Comparison of ENCODE assay signal across 14 cellular contexts in genomic region chr11:44766972-44767278, GRCh38. TPM values are rescaled to one million over a fixed set of nuclear protein-coding genes. Genes with fewer than 3 reads are reported as not detected.
DNase-seq lines count a peak whose midpoint lies in the region; ATAC-seq and TF ChIP-seq lines count a peak whose summit lies in the region.
"Had no signal": no experiment of that assay in that cellular context is flagged by ENCODE, and none has a peak within 500 bp of the region (broad histone marks: within the 10 kb centered on the region; RNA-seq: fewer than 3 reads in every experiment).

No MANE protein-coding gene starts in this region.

- H3K9ac ChIP-seq in BLaER1 treated with 17β-estradiol and CSF1 and Interleukin-3, amounts not matched to agents 10 nM and 100 nM = no peak overlapping the region

- no peak for TF ChIP-seq POLR2A in heart left ventricle (IDR thresholded peaks at IDR 0.05)
- no peak for TF ChIP-seq POLR2A in prostate gland (IDR thresholded peaks at IDR 0.05)

- peak overlapping the region in 8 of 11 experiments; percentile 5 to 48 (median 28); a peak in 13 of 22 replicates for H3K4me2 ChIP-seq in BLaER1 treated with 17β-estradiol and CSF1 and Interleukin-3, amounts not matched to agents 10 nM and 100 nM

- H3K4me1 ChIP-seq in BLaER1 treated with 17β-estradiol and CSF1 and Interleukin-3, amounts not matched to agents 10 nM and 100 nM = peaks cover 0 to 13% (median 11%) of the 10 kb centered on the region in 10 experiments; a peak in 15 of 20 replicates
- H3K4me1 ChIP-seq in ascending aorta (peaks cover 9 to 36% of the 10 kb centered on the region in 2 donors), heart left ventricle (peaks cover 9 to 80% (median 54%) of the 10 kb centered on the region in 12 donors), prostate gland (replicated peaks) (no peaks in the 10 kb centered on the region)
- H3K4me1 ChIP-seq: HAP-1 had no signal

- H3K36me3 ChIP-seq in BLaER1 treated with 17β-estradiol and CSF1 and Interleukin-3, amounts not matched to agents 10 nM and 100 nM = no peaks in the 10 kb centered on the region
- no peaks in the 10 kb centered on the region for H3K36me3 ChIP-seq in ascending aorta
- H3K36me3 ChIP-seq in heart left ventricle = peaks cover 0 to 16% (median 0%) of the 10 kb centered on the region in 9 donors
- H3K36me3 ChIP-seq in prostate gland = no peaks in the 10 kb centered on the region
- H3K36me3 ChIP-seq: HAP-1 had no signal

- no peaks in the 10 kb centered on the region for H3K27me3 ChIP-seq in BLaER1 treated with 17β-estradiol and CSF1 and Interleukin-3, amounts not matched to agents 10 nM and 100 nM
- H3K27me3 ChIP-seq in ascending aorta (no peaks in the 10 kb centered on the region), heart left ventricle (no peaks in the 10 kb centered on the region), prostate gland (replicated peaks; ENCODE audit: insufficient read depth) (no peaks in the 10 kb centered on the region)

- H4K20me1 ChIP-seq in BLaER1 treated with 17β-estradiol and CSF1 and Interleukin-3, amounts not matched to agents 10 nM and 100 nM = no peaks in the 10 kb centered on the region; a peak in 1 of 22 replicates

- intact Hi-C loops in ascending aorta (cut with DNase I) = loop anchor here (5.0 to 10.0 kb wide), 4 partner anchors 40 to 568 kb away; no protein-coding TSS in a partner anchor
- intact Hi-C loops in heart left ventricle (cut with DNase I) = loop anchor here in 3 of 10 donors (5.0 to 10.0 kb wide), 3 partner anchors 100 to 142 kb away; no protein-coding TSS in a partner anchor
- intact Hi-C loops in prostate gland (cut with DNase I) = no loop called here

- ATAC-seq in heart left ventricle (peak; percentile 89 to 91 (median 90)), HG02981 (IDR thresholded peaks at IDR 0.05; ENCODE audit: unreplicated experiment) (no peak)
- ATAC-seq: HepG2 had no signal

- peak in 1 of 2 donors; percentile 60 for DNase-seq in ascending aorta (ENCODE audit: low spot score in 2 of 2)
- peak in 4 of 5 donors; percentile 59 to 80 (median 64) for DNase-seq in heart left ventricle
- no peak for DNase-seq in prostate gland (ENCODE audit: low spot score)
- DNase-seq in SHP77 treated with DMSO at 0.1 percent for 48 hours (lab: John Stamatoyannopoulos, UW) = no peak
- DNase-seq in NCI-H524 treated with DMSO at 0.1 percent for 48 hours (lab: John Stamatoyannopoulos, UW) = no peak
- DNase-seq in stimulated activated CD4-positive, alpha-beta T cell treated with anti-CD3 and anti-CD28 coated beads, Interleukin-4, amount 100 ng/mL, for 1 hour = no peak
- DNase-seq: activated CD4-positive, alpha-beta T cell treated with anti-CD3 and anti-CD28 coated beads for 4 hours; DMS79 treated with DMSO at 0.1 percent for 48 hours; glutamatergic neuron; NCI-H1105 treated with DMSO at 0.1 percent for 48 hours had no signal

- H3K4me3 ChIP-seq in BLaER1 treated with 17β-estradiol and CSF1 and Interleukin-3, amounts not matched to agents 10 nM and 100 nM = no peak overlapping the region
- H3K4me3 ChIP-seq in ascending aorta (no peak overlapping the region), heart left ventricle (no peak overlapping the region), prostate gland (no peak overlapping the region)
- H3K4me3 ChIP-seq: HAP-1 had no signal

- no peak overlapping the region for H3K27ac ChIP-seq in BLaER1 treated with 17β-estradiol and CSF1 and Interleukin-3, amounts not matched to agents 10 nM and 100 nM
- H3K27ac ChIP-seq in ascending aorta (peak overlapping the region; percentile 90 to 91), heart left ventricle (peak overlapping the region; percentile 63 to 96 (median 90)), prostate gland (peak overlapping the region; percentile 24 to 44)

- no peak for TF ChIP-seq CTCF in ascending aorta (IDR thresholded peaks at IDR 0.05)
- TF ChIP-seq CTCF in heart left ventricle (IDR thresholded peaks at IDR 0.05) = no peak
- no peak for TF ChIP-seq CTCF in prostate gland (IDR thresholded peaks at IDR 0.05)

- H3K9me3 ChIP-seq in BLaER1 treated with 17β-estradiol and CSF1 and Interleukin-3, amounts not matched to agents 10 nM and 100 nM (replicated peaks in 1 of 11) = peaks cover 0 to 12% (median 0%) of the 10 kb centered on the region in 11 experiments; a peak in 1 of 22 replicates
- H3K9me3 ChIP-seq in ascending aorta (no peaks in the 10 kb centered on the region), heart left ventricle (peaks cover 0 to 14% (median 0%) of the 10 kb centered on the region in 12 donors), prostate gland (no peaks in the 10 kb centered on the region)
- H3K9me3 ChIP-seq: HAP-1 had no signal

RNA-seq across cellular contexts. Expression of gene TSPAN18, which starts 40.2 kb away (rescaled TPM):
- total RNA-seq in ascending aorta (21.3 TPM), heart left ventricle (100 to 1,000 TPM in 4 of 9 donors, 10 to 100 TPM in 5; 47.6 to 151 (median 90.6) TPM), prostate gland (1 to 10 TPM; 4.1 to 6.6 TPM)
- 10 to 100 TPM; 40.0 to 60.4 TPM for polyA plus RNA-seq in heart left ventricle
- total RNA-seq: HepG2 had no signal
- polyA plus RNA-seq: HepG2 had no signal

Comparison
In these comparisons a context has a peak if more than half of its experiments do, and no peak if none do; other contexts are left out.
1. H3K27ac ChIP-seq: peak in ascending aorta (2 of 2), heart left ventricle (12 of 12) and prostate gland (2 of 2); none in BLaER1 treated with 17β-estradiol and CSF1 and Interleukin-3, amounts not matched to agents 10 nM and 100 nM (0 of 11).
2. DNase-seq: peak in heart left ventricle (4 of 5); none in prostate gland (single experiment), SHP77 treated with DMSO at 0.1 percent for 48 hours (single experiment), NCI-H524 treated with DMSO at 0.1 percent for 48 hours (single experiment) and stimulated activated CD4-positive, alpha-beta T cell treated with anti-CD3 and anti-CD28 coated beads, Interleukin-4, amount 100 ng/mL, for 1 hour (single experiment).